ENCODE assay signal across 1 cellular context in the genomic region with DNA sequence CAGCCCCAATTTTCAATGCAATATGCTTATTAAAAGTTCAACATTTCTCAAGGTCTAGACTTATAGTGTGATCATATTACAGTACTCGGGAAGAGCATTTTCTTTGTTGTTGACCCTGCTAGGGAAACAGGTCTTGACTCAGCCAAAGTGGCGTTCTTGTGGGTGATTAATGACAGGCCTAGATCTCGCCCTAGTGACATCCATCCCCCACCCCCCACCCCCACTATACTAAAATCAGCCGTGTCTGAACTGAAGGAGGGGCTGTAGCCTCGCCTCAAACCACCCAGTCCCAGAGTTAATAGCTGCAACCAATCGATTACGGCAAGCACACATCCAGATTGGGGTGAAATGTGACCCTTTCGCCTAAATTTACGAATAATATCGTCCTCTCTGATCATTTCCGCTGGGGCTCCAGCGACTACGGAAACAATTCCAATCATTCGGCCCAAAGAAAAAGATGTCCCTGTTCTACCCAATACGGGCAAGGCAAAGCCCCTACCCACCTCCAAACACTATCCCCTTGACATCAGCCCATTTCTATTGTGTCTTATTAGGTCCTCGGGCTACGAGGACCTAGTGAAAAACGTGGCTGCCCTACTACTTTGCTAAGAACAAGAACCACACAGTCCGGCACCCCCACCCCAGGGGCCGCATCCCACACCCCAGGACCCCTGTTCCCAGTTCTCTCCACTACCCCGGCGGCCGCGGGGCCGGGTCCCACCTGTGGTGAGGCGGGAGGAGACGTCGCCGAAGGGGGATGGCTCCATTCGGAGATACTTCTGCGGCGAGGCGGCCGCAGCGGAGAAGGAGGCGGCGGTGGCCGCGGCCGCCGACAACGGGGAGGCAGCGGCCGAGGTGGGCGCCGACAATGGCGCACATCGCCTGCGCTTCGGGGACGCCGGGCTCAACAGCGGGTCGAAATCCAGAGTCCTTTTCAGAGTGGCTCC.
TF ChIP-seq lines count a peak whose summit lies in the region.

No MANE protein-coding gene starts in this region.

TF ChIP-seq in HCT116, 20 proteins besides CTCF, POLR2A, EP300 and RAD21:
- TF ChIP-seq SIN3A (IDR thresholded peaks at IDR 0.05; ENCODE audit: low read depth) = peak; percentile 16; the same call in 1 of the 2 replicates
- TF ChIP-seq ZNF274 (IDR thresholded peaks at IDR 0.05; ENCODE audit: low read depth, low read length) = no peak
